Comparison of ENCODE assay signal across 1 cellular context in genomic region chr1:55053265-55053954, GRCh38.
A peak's percentile ranks its signal among the peaks of the same experiment; 100 is the strongest.
TF ChIP-seq lines count a peak whose summit lies in the region.

No MANE protein-coding gene starts in this region.

TF ChIP-seq in HepG2, 621 proteins besides CTCF, POLR2A, EP300 and RAD21 (continues in another document):
- TF ChIP-seq POLR2AphosphoS2 (IDR thresholded peaks at IDR 0.05; ENCODE audit: low read depth, low read length) = no peak
- no peak for TF ChIP-seq FOXM1 (CRISPR knock-in tag; IDR thresholded peaks at IDR 0.05)
- 0 out of 2 replicates have a peak, but pooled peaks have one; percentile 25 for TF ChIP-seq ZNF772 (CRISPR knock-in tag; IDR thresholded peaks at IDR 0.05)
- no peak for TF ChIP-seq HMGA1 (CRISPR knock-in tag; conservative IDR thresholded peaks at IDR 0.05)
- no peak for TF ChIP-seq PCBP2 (optimal IDR thresholded peaks at IDR 0.05; ENCODE audit: low read depth, low read length, poor library complexity, severe bottlenecking)
- no peak for TF ChIP-seq SIN3A (IDR thresholded peaks at IDR 0.05; ENCODE audit: borderline replicate concordance, low read depth, low read length)
- no peak for TF ChIP-seq ZNF660 (CRISPR knock-in tag; IDR thresholded peaks at IDR 0.05; ENCODE audit: borderline replicate concordance, low read depth)
- no peak for TF ChIP-seq JARID2 (CRISPR knock-in tag; IDR thresholded peaks at IDR 0.05; ENCODE audit: insufficient replicate concordance)
- no peak for TF ChIP-seq ZBTB38 (CRISPR knock-in tag; IDR thresholded peaks at IDR 0.05)
- TF ChIP-seq ZNF674 (CRISPR knock-in tag; IDR thresholded peaks at IDR 0.05; ENCODE audit: low read depth) = no peak
- TF ChIP-seq ZIK1 (CRISPR knock-in tag; IDR thresholded peaks at IDR 0.05; ENCODE audit: borderline replicate concordance, low read depth) = no peak
- TF ChIP-seq ZMAT5 (CRISPR knock-in tag; IDR thresholded peaks at IDR 0.05; ENCODE audit: borderline replicate concordance, low read depth) = no peak
- no peak for TF ChIP-seq U2AF2 (IDR thresholded peaks at IDR 0.05; ENCODE audit: low read depth, low read length)
- no peak for TF ChIP-seq TBX3 (IDR thresholded peaks at IDR 0.05; ENCODE audit: borderline replicate concordance)
- TF ChIP-seq NONO (IDR thresholded peaks at IDR 0.05) = no peak
- peak; percentile 57; the same call in 1 of the 2 replicates for TF ChIP-seq NONO (CRISPR knock-in tag; conservative IDR thresholded peaks at IDR 0.05)
- no peak for TF ChIP-seq SRSF4 (IDR thresholded peaks at IDR 0.05; ENCODE audit: low read depth, low read length, poor library complexity, severe bottlenecking)
- TF ChIP-seq RAD51 (IDR thresholded peaks at IDR 0.05; ENCODE audit: borderline replicate concordance) = no peak
- TF ChIP-seq KAT7 (CRISPR knock-in tag; IDR thresholded peaks at IDR 0.05; ENCODE audit: borderline replicate concordance) = no peak
- no peak for TF ChIP-seq KDM4B (CRISPR knock-in tag; IDR thresholded peaks at IDR 0.05)
- no peak for TF ChIP-seq ZNF484 (CRISPR knock-in tag; IDR thresholded peaks at IDR 0.05; ENCODE audit: borderline replicate concordance, low read depth)
- no peak for TF ChIP-seq BATF2 (CRISPR knock-in tag; IDR thresholded peaks at IDR 0.05)
- TF ChIP-seq ZHX2 (IDR thresholded peaks at IDR 0.05; ENCODE audit: low read depth) = no peak
- TF ChIP-seq ZHX2 (CRISPR knock-in tag; IDR thresholded peaks at IDR 0.05; ENCODE audit: borderline replicate concordance) = no peak
- no peak for TF ChIP-seq ZNF672 (CRISPR knock-in tag; IDR thresholded peaks at IDR 0.05)
- no peak for TF ChIP-seq FOXA1 (IDR thresholded peaks at IDR 0.05)
- TF ChIP-seq FOXA1 (CRISPR knock-in tag; IDR thresholded peaks at IDR 0.05) = no peak
- TF ChIP-seq HOXD1 (CRISPR knock-in tag; IDR thresholded peaks at IDR 0.05) = no peak
- TF ChIP-seq ONECUT2 (CRISPR knock-in tag; IDR thresholded peaks at IDR 0.05) = peak; percentile 98
- TF ChIP-seq ARNT (IDR thresholded peaks at IDR 0.05) = no peak
- no peak for TF ChIP-seq TEAD2 (CRISPR knock-in tag; IDR thresholded peaks at IDR 0.05)
- TF ChIP-seq NFATC3 (CRISPR knock-in tag; IDR thresholded peaks at IDR 0.05) = no peak
- no peak for TF ChIP-seq RORA (CRISPR knock-in tag; IDR thresholded peaks at IDR 0.05)
- TF ChIP-seq ZNF430 (CRISPR knock-in tag; IDR thresholded peaks at IDR 0.05) = no peak
- TF ChIP-seq SP140L (CRISPR knock-in tag; IDR thresholded peaks at IDR 0.05; ENCODE audit: borderline replicate concordance) = no peak
- no peak for TF ChIP-seq ZNF713 (CRISPR knock-in tag; IDR thresholded peaks at IDR 0.05)
- TF ChIP-seq ZSCAN21 (CRISPR knock-in tag; IDR thresholded peaks at IDR 0.05; ENCODE audit: borderline replicate concordance) = no peak
- TF ChIP-seq ZXDC (CRISPR knock-in tag; IDR thresholded peaks at IDR 0.05) = no peak
- TF ChIP-seq GTF2F1 (IDR thresholded peaks at IDR 0.05; ENCODE audit: low read length) = no peak
- no peak for TF ChIP-seq AHR (CRISPR knock-in tag; IDR thresholded peaks at IDR 0.05)
- TF ChIP-seq ZNF891 (CRISPR knock-in tag; IDR thresholded peaks at IDR 0.05) = no peak
- TF ChIP-seq ATF7 (IDR thresholded peaks at IDR 0.05) = no peak
- no peak for TF ChIP-seq ATF7 (CRISPR knock-in tag; IDR thresholded peaks at IDR 0.05)
- TF ChIP-seq ZNF616 (CRISPR knock-in tag; IDR thresholded peaks at IDR 0.05; ENCODE audit: low read depth) = no peak
- TF ChIP-seq ZNF296 (CRISPR knock-in tag; conservative IDR thresholded peaks at IDR 0.05) = 0 out of 2 replicates have a peak, but pooled peaks have one; percentile 22
- TF ChIP-seq ZNF543 (CRISPR knock-in tag; IDR thresholded peaks at IDR 0.05) = no peak
- no peak for TF ChIP-seq FOXK2 (IDR thresholded peaks at IDR 0.05)
- TF ChIP-seq REPIN1 (CRISPR knock-in tag; IDR thresholded peaks at IDR 0.05; ENCODE audit: borderline replicate concordance, low read depth) = no peak
- 0 out of 2 replicates have a peak, but pooled peaks have one; percentile 19 for TF ChIP-seq SAP130 (CRISPR knock-in tag; IDR thresholded peaks at IDR 0.05; ENCODE audit: low read depth)
- TF ChIP-seq TRIM22 (IDR thresholded peaks at IDR 0.05) = no peak
- no peak for TF ChIP-seq DR1 (CRISPR knock-in tag; IDR thresholded peaks at IDR 0.05)
- no peak for TF ChIP-seq ZBTB7B (CRISPR knock-in tag; IDR thresholded peaks at IDR 0.05)
- TF ChIP-seq ARNT2 (CRISPR knock-in tag; IDR thresholded peaks at IDR 0.05; ENCODE audit: low read depth) = no peak
- no peak for TF ChIP-seq RFX3 (CRISPR knock-in tag; IDR thresholded peaks at IDR 0.05)
- TF ChIP-seq ZNF414 (CRISPR knock-in tag; IDR thresholded peaks at IDR 0.05) = no peak
- no peak for TF ChIP-seq SRY (CRISPR knock-in tag; IDR thresholded peaks at IDR 0.05)
- TF ChIP-seq ZNF251 (CRISPR knock-in tag; IDR thresholded peaks at IDR 0.05) = no peak
- no peak for TF ChIP-seq ZFP36L2 (CRISPR knock-in tag; IDR thresholded peaks at IDR 0.05)
- TF ChIP-seq ZNF512B (CRISPR knock-in tag; IDR thresholded peaks at IDR 0.05; ENCODE audit: borderline replicate concordance) = no peak
- TF ChIP-seq FOXO4 (CRISPR knock-in tag; conservative IDR thresholded peaks at IDR 0.05) = no peak
